8 cellular contexts compared by ENCODE assay signal in the genomic region with DNA sequence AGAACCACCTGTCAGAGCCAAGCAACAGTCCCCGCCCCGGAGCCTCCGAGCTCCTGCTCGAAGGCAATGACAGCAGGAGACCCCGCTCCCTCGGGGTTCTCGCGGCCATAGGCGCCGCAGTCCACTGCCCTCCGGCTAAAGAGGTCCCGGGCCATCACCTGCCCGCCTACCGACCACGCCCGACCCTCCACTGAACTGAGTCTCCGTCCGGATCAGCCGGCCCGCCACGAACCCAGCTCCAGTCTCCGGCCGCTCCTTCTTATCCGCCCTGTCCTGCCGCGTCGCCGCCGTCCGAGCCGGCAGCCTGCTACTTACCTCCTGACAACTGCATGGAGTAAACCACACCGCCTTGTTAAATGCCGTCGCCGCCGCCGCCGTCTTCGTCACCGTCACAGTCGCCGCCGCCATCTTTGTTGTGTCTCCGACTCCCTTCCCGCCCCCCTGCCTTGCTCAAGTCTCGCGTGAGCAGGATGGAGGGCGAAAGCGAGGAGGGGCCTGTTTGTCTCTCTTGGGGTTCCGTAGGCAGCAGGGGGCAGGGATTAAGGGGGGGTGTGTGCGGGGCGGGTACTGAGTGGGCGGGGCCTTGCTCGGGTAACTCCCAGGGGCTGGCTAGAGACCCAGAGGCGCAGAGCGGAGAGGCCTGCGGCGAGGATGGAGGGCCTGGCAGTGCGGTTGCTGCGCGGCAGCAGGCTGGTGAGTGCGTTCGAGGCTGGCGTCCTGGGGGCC. TPM values are rescaled to one million over a fixed set of nuclear protein-coding genes. Genes with fewer than 3 reads are reported as not detected.
DNase-seq lines count a peak whose midpoint lies in the region; ATAC-seq, FAIRE-seq and TF ChIP-seq lines count a peak whose summit lies in the region.

ACADSB (plus strand) TSS at position 628 of the 726 bp plus-strand sequence; CDS start at position 652, 24 bp downstream.
IKZF5 (minus strand) TSS at position 417 of the 726 bp plus-strand sequence. CDS start 10,170 bp downstream, outside the sequence.

- H3K27me3 Mint-ChIP-seq in immature natural killer cell (ENCODE audit: low read depth in 3 of 3), result peaks cover 4 to 6% (median 6%) of the 10 kb centered on the region in 3 donors

- DNase-seq in AG08396 (ENCODE audit: low spot score), result peak; percentile 99
- peak; percentile 88 for DNase-seq in NCI-H2227 treated with DMSO at 0.1 percent for 48 hours (lab: John Stamatoyannopoulos, UW)
- peak; percentile 89 for DNase-seq in bronchial epithelial cell (ENCODE audit: low read depth)
- DNase-seq in immature natural killer cell, result peak; percentile 95 to 97 (median 96)
- peak; percentile 92 for DNase-seq in smooth muscle cell of the brain vasculature (ENCODE audit: low read depth, low spot score)

- TF ChIP-seq POLR2A in GM18951 (IDR thresholded peaks at IDR 0.05; ENCODE audit: extremely low read depth, insufficient read depth, insufficient read length), result peak; percentile 97

- peaks cover 3 to 7% (median 3%) of the 10 kb centered on the region in 3 donors for H3K36me3 Mint-ChIP-seq in immature natural killer cell

- TF ChIP-seq CTCF in WI38 (IDR thresholded peaks at IDR 0.05; ENCODE audit: low read depth, low read length), result no peak
- no peak for TF ChIP-seq CTCF in bronchial epithelial cell (IDR thresholded peaks at IDR 0.05; ENCODE audit: insufficient read depth, low read length, severe bottlenecking)

- ATAC-seq in HG03175 (IDR thresholded peaks at IDR 0.05; ENCODE audit: unreplicated experiment), result peak; percentile 83

- H3K27me3 ChIP-seq in bronchial epithelial cell (ENCODE audit: control insufficient read depth, insufficient read depth, low read length), result no peaks in the 10 kb centered on the region

- in situ Hi-C loops in GM18951 (cut with MboI; ENCODE audit: low sequenced_read_pairs, unreplicated experiment), result no loop called here

- H3K4me3 Mint-ChIP-seq in immature natural killer cell, result peak within 1 kb of the TSS; percentile 93 to 99 (median 98)

- H3K36me3 ChIP-seq in bronchial epithelial cell (ENCODE audit: control insufficient read depth, insufficient read depth, low read length), result no peaks in the 10 kb centered on the region

- H3K4me1 Mint-ChIP-seq in immature natural killer cell, result peaks cover 49 to 63% of the 10 kb centered on the region in 2 donors

- peak within 1 kb of the TSS; percentile 95 to 100 (median 98) for H3K27ac Mint-ChIP-seq in immature natural killer cell

- H3K4me3 ChIP-seq in WI38 (ENCODE audit: low read depth, low read length) (peak within 1 kb of the TSS; percentile 99), bronchial epithelial cell (ENCODE audit: low read depth, low read length) (peak within 1 kb of the TSS; percentile 80)

- FAIRE-seq in bronchial epithelial cell (lab: Jason Lieb, UNC), result no peak

- H3K9me3 Mint-ChIP-seq in immature natural killer cell, result no peaks in the 10 kb centered on the region

RNA-seq across cellular contexts. Expression of gene ACADSB, which starts in this region (rescaled TPM):
- total RNA-seq in bronchial epithelial cell, result 3.4 and 5.4 TPM in 2 replicates
- polyA plus RNA-seq in immature natural killer cell, result 10 to 100 TPM; 22.7 to 41.7 (median 30.1) TPM

RNA-seq across cellular contexts. Expression of gene IKZF5, which starts in this region (rescaled TPM):
- total RNA-seq in bronchial epithelial cell, result 1.9 and 2.1 TPM in 2 replicates
- 10 to 100 TPM in 2 of 3 donors, 1 to 10 TPM in 1; 5.3 to 16.0 (median 12.2) TPM for polyA plus RNA-seq in immature natural killer cell

Comparison
In these comparisons a context has a peak if more than half of its experiments do, and no peak if none do; other contexts are left out.
1. Peak in every context shown above with its lines: DNase-seq, ATAC-seq and H3K4me3 ChIP-seq.